In the genomic region with DNA sequence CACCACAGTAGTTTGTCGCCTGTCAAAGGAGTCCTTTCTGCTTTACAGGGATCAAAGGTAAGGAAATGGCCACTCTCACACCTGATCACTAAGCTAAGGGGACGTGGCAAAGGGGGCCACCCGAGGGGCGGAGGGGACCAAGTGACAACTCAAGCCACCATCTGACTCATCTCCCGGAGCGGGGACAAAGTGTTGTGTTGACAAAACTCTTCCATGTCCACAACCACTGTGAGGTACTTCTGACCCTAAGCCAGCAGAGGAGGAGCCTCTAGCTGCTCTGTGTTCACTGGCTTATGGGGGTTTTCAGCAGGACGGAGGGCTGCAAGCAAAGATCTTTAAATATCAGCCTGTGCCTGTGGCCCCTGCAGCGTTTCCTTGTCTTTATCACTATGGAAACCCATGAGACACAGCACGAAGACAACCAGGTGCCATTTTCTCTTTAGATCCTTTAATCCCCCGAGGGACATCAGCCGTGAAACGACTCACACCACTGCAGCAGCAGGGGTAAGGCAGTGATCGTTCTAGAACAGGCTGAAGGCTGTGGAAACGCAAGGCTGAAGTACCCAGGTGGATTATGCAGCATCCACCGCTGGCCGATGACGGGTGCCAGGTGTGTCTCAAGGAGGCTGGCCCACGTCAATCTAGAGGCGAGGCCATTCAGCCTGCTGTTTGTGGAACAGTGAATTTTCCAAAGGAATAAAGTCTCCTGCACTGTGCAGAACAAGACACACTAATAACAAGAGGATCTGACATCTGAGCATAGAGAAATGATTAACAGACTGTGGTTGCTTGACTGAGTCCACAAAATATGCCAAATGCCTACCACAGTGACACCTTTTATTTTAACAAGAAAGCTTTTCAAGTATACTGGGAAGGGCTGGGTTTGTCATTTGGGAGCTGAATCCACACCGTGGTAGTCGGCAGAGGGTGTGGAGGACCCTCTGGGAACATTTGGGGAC, we compare ENCODE assay signal across 1 cellular context.
TF ChIP-seq lines count a peak whose summit lies in the region.

No MANE protein-coding gene starts in this region.

TF ChIP-seq in K562, 482 proteins besides CTCF, POLR2A, EP300 and RAD21:
- no peak for TF ChIP-seq ZNF324 (CRISPR knock-in tag; IDR thresholded peaks at IDR 0.05)
- TF ChIP-seq RBM39 (optimal IDR thresholded peaks at IDR 0.05; ENCODE audit: low read depth, low read length): no peak
- no peak for TF ChIP-seq MAFG (tag; conservative IDR thresholded peaks at IDR 0.05)
- no peak for TF ChIP-seq ZNF263 (CRISPR knock-in tag; IDR thresholded peaks at IDR 0.05; ENCODE audit: borderline replicate concordance)
- TF ChIP-seq, protein P1, sequence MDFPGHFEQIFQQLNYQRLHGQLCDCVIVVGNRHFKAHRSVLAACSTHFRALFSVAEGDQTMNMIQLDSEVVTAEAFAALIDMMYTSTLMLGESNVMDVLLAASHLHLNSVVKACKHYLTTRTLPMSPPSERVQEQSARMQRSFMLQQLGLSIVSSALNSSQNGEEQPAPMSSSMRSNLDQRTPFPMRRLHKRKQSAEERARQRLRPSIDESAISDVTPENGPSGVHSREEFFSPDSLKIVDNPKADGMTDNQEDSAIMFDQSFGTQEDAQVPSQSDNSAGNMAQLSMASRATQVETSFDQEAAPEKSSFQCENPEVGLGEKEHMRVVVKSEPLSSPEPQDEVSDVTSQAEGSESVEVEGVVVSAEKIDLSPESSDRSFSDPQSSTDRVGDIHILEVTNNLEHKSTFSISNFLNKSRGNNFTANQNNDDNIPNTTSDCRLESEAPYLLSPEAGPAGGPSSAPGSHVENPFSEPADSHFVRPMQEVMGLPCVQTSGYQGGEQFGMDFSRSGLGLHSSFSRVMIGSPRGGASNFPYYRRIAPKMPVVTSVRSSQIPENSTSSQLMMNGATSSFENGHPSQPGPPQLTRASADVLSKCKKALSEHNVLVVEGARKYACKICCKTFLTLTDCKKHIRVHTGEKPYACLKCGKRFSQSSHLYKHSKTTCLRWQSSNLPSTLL (IDR thresholded peaks at IDR 0.05): no peak
- TF ChIP-seq, protein P2, sequence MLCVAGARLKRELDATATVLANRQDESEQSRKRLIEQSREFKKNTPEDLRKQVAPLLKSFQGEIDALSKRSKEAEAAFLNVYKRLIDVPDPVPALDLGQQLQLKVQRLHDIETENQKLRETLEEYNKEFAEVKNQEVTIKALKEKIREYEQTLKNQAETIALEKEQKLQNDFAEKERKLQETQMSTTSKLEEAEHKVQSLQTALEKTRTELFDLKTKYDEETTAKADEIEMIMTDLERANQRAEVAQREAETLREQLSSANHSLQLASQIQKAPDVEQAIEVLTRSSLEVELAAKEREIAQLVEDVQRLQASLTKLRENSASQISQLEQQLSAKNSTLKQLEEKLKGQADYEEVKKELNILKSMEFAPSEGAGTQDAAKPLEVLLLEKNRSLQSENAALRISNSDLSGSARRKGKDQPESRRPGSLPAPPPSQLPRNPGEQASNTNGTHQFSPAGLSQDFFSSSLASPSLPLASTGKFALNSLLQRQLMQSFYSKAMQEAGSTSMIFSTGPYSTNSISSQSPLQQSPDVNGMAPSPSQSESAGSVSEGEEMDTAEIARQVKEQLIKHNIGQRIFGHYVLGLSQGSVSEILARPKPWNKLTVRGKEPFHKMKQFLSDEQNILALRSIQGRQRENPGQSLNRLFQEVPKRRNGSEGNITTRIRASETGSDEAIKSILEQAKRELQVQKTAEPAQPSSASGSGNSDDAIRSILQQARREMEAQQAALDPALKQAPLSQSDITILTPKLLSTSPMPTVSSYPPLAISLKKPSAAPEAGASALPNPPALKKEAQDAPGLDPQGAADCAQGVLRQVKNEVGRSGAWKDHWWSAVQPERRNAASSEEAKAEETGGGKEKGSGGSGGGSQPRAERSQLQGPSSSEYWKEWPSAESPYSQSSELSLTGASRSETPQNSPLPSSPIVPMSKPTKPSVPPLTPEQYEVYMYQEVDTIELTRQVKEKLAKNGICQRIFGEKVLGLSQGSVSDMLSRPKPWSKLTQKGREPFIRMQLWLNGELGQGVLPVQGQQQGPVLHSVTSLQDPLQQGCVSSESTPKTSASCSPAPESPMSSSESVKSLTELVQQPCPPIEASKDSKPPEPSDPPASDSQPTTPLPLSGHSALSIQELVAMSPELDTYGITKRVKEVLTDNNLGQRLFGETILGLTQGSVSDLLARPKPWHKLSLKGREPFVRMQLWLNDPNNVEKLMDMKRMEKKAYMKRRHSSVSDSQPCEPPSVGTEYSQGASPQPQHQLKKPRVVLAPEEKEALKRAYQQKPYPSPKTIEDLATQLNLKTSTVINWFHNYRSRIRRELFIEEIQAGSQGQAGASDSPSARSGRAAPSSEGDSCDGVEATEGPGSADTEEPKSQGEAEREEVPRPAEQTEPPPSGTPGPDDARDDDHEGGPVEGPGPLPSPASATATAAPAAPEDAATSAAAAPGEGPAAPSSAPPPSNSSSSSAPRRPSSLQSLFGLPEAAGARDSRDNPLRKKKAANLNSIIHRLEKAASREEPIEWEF (CRISPR knock-in tag; IDR thresholded peaks at IDR 0.05): no peak
- TF ChIP-seq U2AF2 (optimal IDR thresholded peaks at IDR 0.05; ENCODE audit: low read depth, low read length): no peak
- TF ChIP-seq, protein P3, sequence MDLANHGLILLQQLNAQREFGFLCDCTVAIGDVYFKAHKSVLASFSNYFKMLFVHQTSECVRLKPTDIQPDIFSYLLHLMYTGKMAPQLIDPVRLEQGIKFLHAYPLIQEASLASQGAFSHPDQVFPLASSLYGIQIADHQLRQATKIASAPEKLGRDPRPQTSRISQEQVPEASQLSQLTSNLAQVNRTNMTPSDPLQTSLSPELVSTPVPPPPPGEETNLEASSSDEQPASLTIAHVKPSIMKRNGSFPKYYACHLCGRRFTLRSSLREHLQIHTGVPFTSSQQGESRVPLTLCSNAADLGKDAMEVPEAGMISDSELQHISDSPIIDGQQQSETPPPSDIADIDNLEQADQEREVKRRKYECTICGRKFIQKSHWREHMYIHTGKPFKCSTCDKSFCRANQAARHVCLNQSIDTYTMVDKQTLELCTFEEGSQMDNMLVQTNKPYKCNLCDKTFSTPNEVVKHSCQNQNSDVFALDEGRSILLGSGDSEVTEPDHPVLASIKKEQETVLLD (IDR thresholded peaks at IDR 0.05): no peak
- TF ChIP-seq, protein P4, sequence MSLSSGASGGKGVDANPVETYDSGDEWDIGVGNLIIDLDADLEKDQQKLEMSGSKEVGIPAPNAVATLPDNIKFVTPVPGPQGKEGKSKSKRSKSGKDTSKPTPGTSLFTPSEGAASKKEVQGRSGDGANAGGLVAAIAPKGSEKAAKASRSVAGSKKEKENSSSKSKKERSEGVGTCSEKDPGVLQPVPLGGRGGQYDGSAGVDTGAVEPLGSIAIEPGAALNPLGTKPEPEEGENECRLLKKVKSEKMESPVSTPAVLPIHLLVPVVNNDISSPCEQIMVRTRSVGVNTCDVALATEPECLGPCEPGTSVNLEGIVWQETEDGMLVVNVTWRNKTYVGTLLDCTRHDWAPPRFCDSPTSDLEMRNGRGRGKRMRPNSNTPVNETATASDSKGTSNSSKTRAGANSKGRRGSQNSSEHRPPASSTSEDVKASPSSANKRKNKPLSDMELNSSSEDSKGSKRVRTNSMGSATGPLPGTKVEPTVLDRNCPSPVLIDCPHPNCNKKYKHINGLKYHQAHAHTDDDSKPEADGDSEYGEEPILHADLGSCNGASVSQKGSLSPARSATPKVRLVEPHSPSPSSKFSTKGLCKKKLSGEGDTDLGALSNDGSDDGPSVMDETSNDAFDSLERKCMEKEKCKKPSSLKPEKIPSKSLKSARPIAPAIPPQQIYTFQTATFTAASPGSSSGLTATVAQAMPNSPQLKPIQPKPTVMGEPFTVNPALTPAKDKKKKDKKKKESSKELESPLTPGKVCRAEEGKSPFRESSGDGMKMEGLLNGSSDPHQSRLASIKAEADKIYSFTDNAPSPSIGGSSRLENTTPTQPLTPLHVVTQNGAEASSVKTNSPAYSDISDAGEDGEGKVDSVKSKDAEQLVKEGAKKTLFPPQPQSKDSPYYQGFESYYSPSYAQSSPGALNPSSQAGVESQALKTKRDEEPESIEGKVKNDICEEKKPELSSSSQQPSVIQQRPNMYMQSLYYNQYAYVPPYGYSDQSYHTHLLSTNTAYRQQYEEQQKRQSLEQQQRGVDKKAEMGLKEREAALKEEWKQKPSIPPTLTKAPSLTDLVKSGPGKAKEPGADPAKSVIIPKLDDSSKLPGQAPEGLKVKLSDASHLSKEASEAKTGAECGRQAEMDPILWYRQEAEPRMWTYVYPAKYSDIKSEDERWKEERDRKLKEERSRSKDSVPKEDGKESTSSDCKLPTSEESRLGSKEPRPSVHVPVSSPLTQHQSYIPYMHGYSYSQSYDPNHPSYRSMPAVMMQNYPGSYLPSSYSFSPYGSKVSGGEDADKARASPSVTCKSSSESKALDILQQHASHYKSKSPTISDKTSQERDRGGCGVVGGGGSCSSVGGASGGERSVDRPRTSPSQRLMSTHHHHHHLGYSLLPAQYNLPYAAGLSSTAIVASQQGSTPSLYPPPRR (CRISPR knock-in tag; IDR thresholded peaks at IDR 0.05; ENCODE audit: borderline replicate concordance): no peak
- TF ChIP-seq POU5F1 (IDR thresholded peaks at IDR 0.05; ENCODE audit: borderline replicate concordance, low read depth, low read length, partially characterized antibody): no peak
- TF ChIP-seq DACH1 (IDR thresholded peaks at IDR 0.05; ENCODE audit: partially characterized antibody): no peak
- TF ChIP-seq KDM4B (IDR thresholded peaks at IDR 0.05; ENCODE audit: borderline replicate concordance in 2 of 2, low read depth in 1 of 2): no peak
- no peak for TF ChIP-seq RBBP5 (IDR thresholded peaks at IDR 0.05; ENCODE audit: borderline replicate concordance, insufficient read depth, low read length, poor library complexity, severe bottlenecking)
- TF ChIP-seq ZNF347 (CRISPR knock-in tag; IDR thresholded peaks at IDR 0.05; ENCODE audit: low read depth): no peak
- no peak for TF ChIP-seq NR1H2 (CRISPR knock-in tag; IDR thresholded peaks at IDR 0.05)
- no peak for TF ChIP-seq SMAD2 (IDR thresholded peaks at IDR 0.05; ENCODE audit: low read depth, low read length)
- no peak for TF ChIP-seq CCNT2 (IDR thresholded peaks at IDR 0.05; ENCODE audit: borderline replicate concordance, extremely low read depth, insufficient read length, low read depth, low read length)
- TF ChIP-seq, protein P5, sequence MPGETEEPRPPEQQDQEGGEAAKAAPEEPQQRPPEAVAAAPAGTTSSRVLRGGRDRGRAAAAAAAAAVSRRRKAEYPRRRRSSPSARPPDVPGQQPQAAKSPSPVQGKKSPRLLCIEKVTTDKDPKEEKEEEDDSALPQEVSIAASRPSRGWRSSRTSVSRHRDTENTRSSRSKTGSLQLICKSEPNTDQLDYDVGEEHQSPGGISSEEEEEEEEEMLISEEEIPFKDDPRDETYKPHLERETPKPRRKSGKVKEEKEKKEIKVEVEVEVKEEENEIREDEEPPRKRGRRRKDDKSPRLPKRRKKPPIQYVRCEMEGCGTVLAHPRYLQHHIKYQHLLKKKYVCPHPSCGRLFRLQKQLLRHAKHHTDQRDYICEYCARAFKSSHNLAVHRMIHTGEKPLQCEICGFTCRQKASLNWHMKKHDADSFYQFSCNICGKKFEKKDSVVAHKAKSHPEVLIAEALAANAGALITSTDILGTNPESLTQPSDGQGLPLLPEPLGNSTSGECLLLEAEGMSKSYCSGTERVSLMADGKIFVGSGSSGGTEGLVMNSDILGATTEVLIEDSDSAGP (CRISPR knock-in tag; IDR thresholded peaks at IDR 0.05): no peak
- TF ChIP-seq KAT7 (CRISPR knock-in tag; IDR thresholded peaks at IDR 0.05; ENCODE audit: borderline replicate concordance): no peak
- TF ChIP-seq, protein P6, sequence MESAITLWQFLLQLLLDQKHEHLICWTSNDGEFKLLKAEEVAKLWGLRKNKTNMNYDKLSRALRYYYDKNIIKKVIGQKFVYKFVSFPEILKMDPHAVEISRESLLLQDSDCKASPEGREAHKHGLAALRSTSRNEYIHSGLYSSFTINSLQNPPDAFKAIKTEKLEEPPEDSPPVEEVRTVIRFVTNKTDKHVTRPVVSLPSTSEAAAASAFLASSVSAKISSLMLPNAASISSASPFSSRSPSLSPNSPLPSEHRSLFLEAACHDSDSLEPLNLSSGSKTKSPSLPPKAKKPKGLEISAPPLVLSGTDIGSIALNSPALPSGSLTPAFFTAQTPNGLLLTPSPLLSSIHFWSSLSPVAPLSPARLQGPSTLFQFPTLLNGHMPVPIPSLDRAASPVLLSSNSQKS (CRISPR knock-in tag; IDR thresholded peaks at IDR 0.05): no peak
TF ChIP-seq in K562: peak in this region for 0.
